Comparison of ENCODE assay signal across 24 cellular contexts in genomic region chr9:26170224-26170623, GRCh38.
DNase-seq lines count a peak whose midpoint lies in the region; ATAC-seq and TF ChIP-seq lines count a peak whose summit lies in the region.
"Had no signal": no experiment of that assay in that cellular context is flagged by ENCODE, and none has a peak within 500 bp of the region (broad histone marks: within the 10 kb centered on the region; RNA-seq: fewer than 3 reads in every experiment).

No MANE protein-coding gene starts in this region.

- H3K4me3 ChIP-seq in fibroblast of the aortic adventitia (ENCODE audit: low read depth, low read length) (no peak overlapping the region), smooth muscle cell (no peak overlapping the region), adrenal gland (no peak overlapping the region)
- H3K4me3 ChIP-seq: BLaER1, esophagus muscularis mucosa, right lobe of liver had no signal

- H3K4me1 ChIP-seq in smooth muscle cell (ENCODE audit: low read depth), result no peaks in the 10 kb centered on the region
- H3K4me1 ChIP-seq in adrenal gland (replicated peaks in 1 of 2), result no peaks in the 10 kb centered on the region
- H3K4me1 ChIP-seq: BLaER1, parathyroid adenoma, right lobe of liver had no signal

- H2AFZ ChIP-seq in smooth muscle cell (ENCODE audit: low read depth), result peak overlapping the region; percentile 34
- H2AFZ ChIP-seq: parathyroid adenoma had no signal

- H3F3A ChIP-seq in smooth muscle cell (ENCODE audit: low read depth), result no peaks in the 10 kb centered on the region

- 60% methylated on average over 3 of the region's 3 CpGs for WGBS in smooth muscle cell (ENCODE audit: low lambda C conversion rate)
- WGBS in adrenal gland, 4 donors, result 31 to 50% (median 39%) methylated on average over 3 of the region's 3 CpGs

- H3K27me3 ChIP-seq in smooth muscle cell (ENCODE audit: low read depth) (no peaks in the 10 kb centered on the region), adrenal gland (no peaks in the 10 kb centered on the region)
- H3K27me3 ChIP-seq: BLaER1, esophagus muscularis mucosa, right lobe of liver had no signal

- no peaks in the 10 kb centered on the region for H3K79me2 ChIP-seq in smooth muscle cell (ENCODE audit: low read depth)
- H3K79me2 ChIP-seq: parathyroid adenoma had no signal

- no peak for TF ChIP-seq POLR2A in adrenal gland (IDR thresholded peaks at IDR 0.05)

- no peak overlapping the region for H3K9ac ChIP-seq in smooth muscle cell (ENCODE audit: low read depth)
- H3K9ac ChIP-seq: BLaER1, KMS-11, parathyroid adenoma had no signal

- H3K9me3 ChIP-seq in smooth muscle cell (replicated peaks; ENCODE audit: low read depth) (no peaks in the 10 kb centered on the region), adrenal gland (replicated peaks in 1 of 3) (no peaks in the 10 kb centered on the region)
- H3K9me3 ChIP-seq: BLaER1, esophagus muscularis mucosa, right lobe of liver had no signal

- TF ChIP-seq CTCF in fibroblast of the aortic adventitia (IDR thresholded peaks at IDR 0.05; ENCODE audit: insufficient read depth, low read length), result no peak
- no peak for TF ChIP-seq CTCF in smooth muscle cell (IDR thresholded peaks at IDR 0.05; ENCODE audit: borderline replicate concordance, insufficient read depth, poor library complexity, severe bottlenecking)
- no peak for TF ChIP-seq CTCF in adrenal gland (IDR thresholded peaks at IDR 0.05)

- intact Hi-C loops in adrenal gland (cut with DNase I), result no loop called here

- DNase-seq in GM04504 (ENCODE audit: low read depth), result peak; percentile 64
- DNase-seq in fibroblast of the aortic adventitia (ENCODE audit: low read depth), result peak; percentile 29
- no peak for DNase-seq in smooth muscle cell (lab: John Stamatoyannopoulos, UW; ENCODE audit: unreplicated experiment)
- DNase-seq in adrenal gland, result no peak
- DNase-seq in activated CD4-positive, alpha-beta T cell treated with anti-CD3 and anti-CD28 coated beads for 1 hour, result no peak
- DNase-seq: Calu3; effector CD4-positive, alpha-beta T cell; head of caudate nucleus; left cardiac atrium; NCI-H1048; NCI-H2081; NCI-H446; right lobe of liver; T-helper 17 cell had no signal

- no peaks in the 10 kb centered on the region for H4K20me1 ChIP-seq in smooth muscle cell (ENCODE audit: low read depth)
- H4K20me1 ChIP-seq: BLaER1 had no signal

- ATAC-seq in SK-N-SH treated with all-trans-retinoic acid at 6 μM for 48 hours (peak; percentile 40), GM18870 (IDR thresholded peaks at IDR 0.05; ENCODE audit: unreplicated experiment) (no peak), GM18502 (IDR thresholded peaks at IDR 0.05; ENCODE audit: poor library complexity, unreplicated experiment) (no peak)
- ATAC-seq: activated T-helper 17 cell treated with anti-CD3 and anti-CD28 coated beads, Interleukin-2, amount 50 U/mL, for 72 hours; HCT116; left cardiac atrium; natural killer cell treated with Interleukin-12 subunit alpha and Interleukin-12 subunit beta and Interleukin-15 and Interleukin-18, amount 100 ng/mL, for 72 hours; right lobe of liver; T-helper 17 cell had no signal

- H3K27ac ChIP-seq in smooth muscle cell (ENCODE audit: low read depth) (no peak overlapping the region), adrenal gland (no peak overlapping the region)
- H3K27ac ChIP-seq: BLaER1, esophagus muscularis mucosa, KMS-11, parathyroid adenoma, right lobe of liver had no signal

- peak overlapping the region; percentile 27 for H3K4me2 ChIP-seq in smooth muscle cell
- H3K4me2 ChIP-seq: BLaER1, KMS-11 had no signal

- H3K36me3 ChIP-seq in smooth muscle cell (ENCODE audit: low read depth) (no peaks in the 10 kb centered on the region), adrenal gland (replicated peaks in 1 of 2) (no peaks in the 10 kb centered on the region)
- H3K36me3 ChIP-seq: BLaER1, esophagus muscularis mucosa, right lobe of liver had no signal

TF ChIP-seq in SK-N-SH treated with all-trans-retinoic acid at 6 μM for 48 hours, 23 proteins besides CTCF, POLR2A, EP300 and RAD21:
- no peak for TF ChIP-seq POU6F1 (CRISPR knock-in tag; IDR thresholded peaks at IDR 0.05; ENCODE audit: borderline replicate concordance, low read depth)
- no peak for TF ChIP-seq ZNF70 (CRISPR knock-in tag; IDR thresholded peaks at IDR 0.05)
- no peak for TF ChIP-seq CSDC2 (CRISPR knock-in tag; IDR thresholded peaks at IDR 0.05)
- TF ChIP-seq TOX (CRISPR knock-in tag; IDR thresholded peaks at IDR 0.05; ENCODE audit: borderline replicate concordance), result no peak
- no peak for TF ChIP-seq PPARA (CRISPR knock-in tag; IDR thresholded peaks at IDR 0.05; ENCODE audit: borderline replicate concordance)
- no peak for TF ChIP-seq ZNF565 (CRISPR knock-in tag; conservative IDR thresholded peaks at IDR 0.05; ENCODE audit: low read depth)
- no peak for TF ChIP-seq ZFP3 (CRISPR knock-in tag; IDR thresholded peaks at IDR 0.05)
- no peak for TF ChIP-seq CSRNP3 (CRISPR knock-in tag; IDR thresholded peaks at IDR 0.05)
- TF ChIP-seq CREB5 (CRISPR knock-in tag; IDR thresholded peaks at IDR 0.05; ENCODE audit: low read depth), result no peak
- no peak for TF ChIP-seq BACH2 (CRISPR knock-in tag; IDR thresholded peaks at IDR 0.05; ENCODE audit: borderline replicate concordance)
- TF ChIP-seq ESRRG (CRISPR knock-in tag; IDR thresholded peaks at IDR 0.05), result no peak
- TF ChIP-seq TSHZ2 (CRISPR knock-in tag; IDR thresholded peaks at IDR 0.05), result no peak

Comparison
In these comparisons a context has a peak if more than half of its experiments do, and no peak if none do; other contexts are left out.
1. DNase-seq: peak in GM04504 (single experiment) and fibroblast of the aortic adventitia (single experiment); none in smooth muscle cell (single experiment), adrenal gland (0 of 7) and activated CD4-positive, alpha-beta T cell treated with anti-CD3 and anti-CD28 coated beads for 1 hour (single experiment).